In the genomic region with DNA sequence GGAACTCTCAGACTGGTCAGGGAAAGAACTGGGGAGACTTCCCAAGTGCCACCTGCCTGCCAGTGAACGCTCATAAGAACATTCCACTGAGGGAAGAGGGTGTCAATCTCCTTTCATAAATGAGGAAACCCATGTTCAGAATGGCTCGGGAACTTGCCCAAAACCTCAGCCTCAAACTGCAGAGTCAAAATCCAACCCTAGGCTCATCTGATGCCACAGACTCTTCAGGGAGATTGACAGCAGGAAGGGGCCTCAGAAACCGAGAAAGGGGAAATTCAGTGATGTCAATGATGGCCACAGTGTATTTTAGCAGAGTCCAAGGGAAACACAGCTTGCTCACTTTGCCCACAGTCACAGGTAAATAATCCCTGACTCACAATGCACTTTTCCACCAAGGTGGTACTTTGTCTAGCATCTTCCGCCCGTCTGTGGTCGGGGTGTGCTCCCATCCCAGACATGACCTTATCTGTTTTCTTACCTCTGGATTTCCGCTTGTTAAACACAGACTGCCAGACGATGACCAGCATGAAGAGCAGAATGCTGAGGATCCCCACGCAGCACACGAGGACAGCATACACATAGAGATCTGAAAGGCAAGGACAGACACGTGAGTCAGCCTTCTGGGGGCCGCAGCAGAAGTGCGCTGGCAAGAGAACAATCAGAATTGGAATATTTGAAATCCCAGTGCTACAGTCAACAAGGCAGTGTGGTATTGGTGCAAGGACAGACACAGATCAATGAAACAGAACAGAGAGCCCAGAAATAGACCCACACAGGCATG, we compare ENCODE assay signal across 12 cellular contexts. TPM values are rescaled to one million over a fixed set of nuclear protein-coding genes. Genes with fewer than 3 reads are reported as not detected.
DNase-seq lines count a peak whose midpoint lies in the region; ATAC-seq and TF ChIP-seq lines count a peak whose summit lies in the region.
"Had no signal": no experiment of that assay in that cellular context is flagged by ENCODE, and none has a peak within 500 bp of the region (broad histone marks: within the 10 kb centered on the region; RNA-seq: fewer than 3 reads in every experiment).

No MANE protein-coding gene starts in this region.

- peaks cover 0 to 7% of the 10 kb centered on the region in 2 donors for H3K27me3 Mint-ChIP-seq in natural killer cell treated with Interleukin-12 subunit alpha and Interleukin-12 subunit beta and Interleukin-15 and Interleukin-18, amount 100 ng/mL, for 72 hours

- H3K4me3 Mint-ChIP-seq in natural killer cell treated with Interleukin-12 subunit alpha and Interleukin-12 subunit beta and Interleukin-15 and Interleukin-18, amount 100 ng/mL, for 72 hours, result peak overlapping the region; percentile 9

- DNase-seq in RPMI8226 (peak; percentile 73), foreskin fibroblast (no peak), A172 (ENCODE audit: low spot score) (no peak), omental fat pad (ENCODE audit: low spot score) (no peak)
- DNase-seq in natural killer cell treated with Interleukin-12 subunit alpha and Interleukin-12 subunit beta and Interleukin-15 and Interleukin-18, amount 100 ng/mL, for 72 hours (ENCODE audit: low spot score), result no peak
- DNase-seq: DMS153, GOT3, nucleus accumbens had no signal

- ATAC-seq in GM18517 (IDR thresholded peaks at IDR 0.05; ENCODE audit: unreplicated experiment) (peak; percentile 64), GM21825 (IDR thresholded peaks at IDR 0.05; ENCODE audit: unreplicated experiment) (peak; percentile 80), HG03469 (IDR thresholded peaks at IDR 0.05; ENCODE audit: unreplicated experiment) (no peak), omental fat pad (ENCODE audit: low FRiP score) (no peak)
- ATAC-seq in natural killer cell treated with Interleukin-12 subunit alpha and Interleukin-12 subunit beta and Interleukin-15 and Interleukin-18, amount 100 ng/mL, for 72 hours, result peak in 1 of 2 donors; percentile 41

- H3K27ac Mint-ChIP-seq in natural killer cell treated with Interleukin-12 subunit alpha and Interleukin-12 subunit beta and Interleukin-15 and Interleukin-18, amount 100 ng/mL, for 72 hours, result no peak overlapping the region

- no peaks in the 10 kb centered on the region for H3K9me3 Mint-ChIP-seq in natural killer cell treated with Interleukin-12 subunit alpha and Interleukin-12 subunit beta and Interleukin-15 and Interleukin-18, amount 100 ng/mL, for 72 hours

- no peak overlapping the region for H3K4me3 ChIP-seq in foreskin fibroblast (ENCODE audit: low read depth in 1 of 2, low read length in 2 of 2)

- H3K4me1 Mint-ChIP-seq in natural killer cell treated with Interleukin-12 subunit alpha and Interleukin-12 subunit beta and Interleukin-15 and Interleukin-18, amount 100 ng/mL, for 72 hours (ENCODE audit: low read depth in 2 of 2), result peaks cover 15 to 19% of the 10 kb centered on the region in 2 donors

- TF ChIP-seq CTCF in foreskin fibroblast (IDR thresholded peaks at IDR 0.05; ENCODE audit: low read depth, low read length) (no peak), omental fat pad (IDR thresholded peaks at IDR 0.05) (no peak)

- H3K36me3 Mint-ChIP-seq in natural killer cell treated with Interleukin-12 subunit alpha and Interleukin-12 subunit beta and Interleukin-15 and Interleukin-18, amount 100 ng/mL, for 72 hours, result no peaks in the 10 kb centered on the region

RNA-seq across cellular contexts. Expression of gene VSTM4, which starts 38.4 kb away (rescaled TPM):
- under 1 TPM; 0.25 to 0.38 TPM for total RNA-seq in natural killer cell treated with Interleukin-12 subunit alpha and Interleukin-12 subunit beta and Interleukin-15 and Interleukin-18, amount 100 ng/mL, for 72 hours
- total RNA-seq in A172 (2014; rRNA removed; shearing (Covaris generic)), result 2.4 and 2.6 TPM in 2 replicates
- total RNA-seq in omental fat pad, result 10 to 100 TPM; 11.8 to 26.2 (median 19.7) TPM

RNA-seq across cellular contexts. Expression of gene FAM170B, which starts 56.9 kb away (rescaled TPM):
- total RNA-seq in natural killer cell treated with Interleukin-12 subunit alpha and Interleukin-12 subunit beta and Interleukin-15 and Interleukin-18, amount 100 ng/mL, for 72 hours, result under 1 TPM in 1 of 2 donors, not detected in 1; 0.31 TPM
- not detected in 2 replicates for total RNA-seq in A172 (2014; rRNA removed; shearing (Covaris generic))
- not detected for total RNA-seq in omental fat pad
- total RNA-seq: LHCN-M2 had no signal

Comparison
In these comparisons a context has a peak if more than half of its experiments do, and no peak if none do; other contexts are left out.
1. ATAC-seq: peak in GM18517 (single experiment) and GM21825 (single experiment); none in HG03469 (single experiment) and omental fat pad (single experiment).